Comparison of ENCODE assay signal across 21 cellular contexts in the genomic region with DNA sequence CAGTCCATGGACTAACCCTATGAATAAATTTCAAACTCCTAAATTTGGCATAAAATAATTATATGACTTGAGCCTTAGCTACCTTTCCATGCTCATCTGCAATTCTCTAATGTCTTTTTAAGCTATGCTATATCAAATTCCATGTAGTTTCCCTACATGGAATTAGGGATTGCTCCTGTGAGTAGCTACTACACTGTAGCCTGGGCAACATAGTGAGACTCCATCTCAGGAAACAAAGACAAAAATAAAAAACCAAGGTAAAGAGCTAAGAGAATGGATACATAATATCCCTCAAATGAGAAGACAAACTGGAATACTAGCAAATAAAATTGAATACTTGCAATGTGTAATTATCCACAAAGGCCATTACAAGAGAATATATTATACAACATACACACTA. TPM values are rescaled to one million over a fixed set of nuclear protein-coding genes. Genes with fewer than 3 reads are reported as not detected.
A peak's percentile ranks its signal among the peaks of the same experiment; 100 is the strongest.
DNase-seq lines count a peak whose midpoint lies in the region; ATAC-seq, FAIRE-seq and TF ChIP-seq lines count a peak whose summit lies in the region.
"Had no signal": no experiment of that assay in that cellular context is flagged by ENCODE, and none has a peak within 500 bp of the region (broad histone marks: within the 10 kb centered on the region; RNA-seq: fewer than 3 reads in every experiment).

No MANE protein-coding gene starts in this region.

- H3K27me3 ChIP-seq in right lobe of liver = no peaks in the 10 kb centered on the region

- FAIRE-seq in D721Med (lab: Jason Lieb, UNC) = peak; percentile 64
- FAIRE-seq in islet of Langerhans (lab: Jason Lieb, UNC) = peak; percentile 21
- FAIRE-seq: GM12878, GM19239, H1, K562 had no signal

- peak overlapping the region; percentile 67 to 90 (median 90) for H3K27ac ChIP-seq in right lobe of liver
- H3K27ac ChIP-seq: C4-2B had no signal

- intact Hi-C loops in right lobe of liver (cut with DNase I) = no loop called here

- H3K4me1 ChIP-seq in right lobe of liver = peaks cover 0 to 63% (median 30%) of the 10 kb centered on the region in 4 donors

- no peaks in the 10 kb centered on the region for H3K9me3 ChIP-seq in right lobe of liver
- H3K9me3 ChIP-seq: Caco-2 had no signal

- no peak overlapping the region for H3K4me3 ChIP-seq in right lobe of liver
- H3K4me3 ChIP-seq: GM12878, K562 had no signal

- H3K36me3 ChIP-seq in right lobe of liver = no peaks in the 10 kb centered on the region

- no peak for ATAC-seq in right lobe of liver
- no peak for ATAC-seq in HG03442 (IDR thresholded peaks at IDR 0.05; ENCODE audit: unreplicated experiment)
- ATAC-seq in HG02973 (IDR thresholded peaks at IDR 0.05; ENCODE audit: unreplicated experiment) = no peak
- ATAC-seq: GM12878, K562 had no signal

- no peak for TF ChIP-seq POLR2A in right lobe of liver (IDR thresholded peaks at IDR 0.05)

- no peak for TF ChIP-seq CTCF in D721Med (IDR thresholded peaks at IDR 0.05; ENCODE audit: insufficient read depth, missing control alignments)
- no peak for TF ChIP-seq CTCF in right lobe of liver (IDR thresholded peaks at IDR 0.05)

- DNase-seq in D721Med (ENCODE audit: insufficient read length, low spot score) (no peak), right lobe of liver (no peak), OCI-M2 (lab: John Stamatoyannopoulos, UW; ENCODE audit: unreplicated experiment) (no peak), cerebellar nuclear complex (lab: John Stamatoyannopoulos, UW) (no peak)
- DNase-seq: ACHN; AML-193; Caco-2; CD4-positive, alpha-beta T cell; DMS53; DND-41; EL; H9; IMR-90 had no signal

RNA-seq across cellular contexts. Expression of a gene that starts 37.5 kb away (rescaled TPM):
- 10 to 100 TPM; 69.6 to 99.5 (median 78.5) TPM for total RNA-seq in right lobe of liver
